Comparison of ENCODE assay signal across 8 cellular contexts in genomic region chr21:29018540-29018939, GRCh38. TPM values are rescaled to one million over a fixed set of nuclear protein-coding genes. Genes with fewer than 3 reads are reported as not detected.
DNase-seq lines count a peak whose midpoint lies in the region; ATAC-seq and TF ChIP-seq lines count a peak whose summit lies in the region.

No MANE protein-coding gene starts in this region.

- H4K20me1 ChIP-seq in SU-DHL-6 (ENCODE audit: low read depth, low read length), result no peaks in the 10 kb centered on the region

- peaks cover 24% of the 10 kb centered on the region for H3F3A ChIP-seq in SU-DHL-6 (ENCODE audit: insufficient read depth)

- peak overlapping the region; percentile 94 for H3K4me3 ChIP-seq in SU-DHL-6 (ENCODE audit: insufficient read depth, low read length, poor library complexity, severe bottlenecking)
- H3K4me3 ChIP-seq in fibroblast of villous mesenchyme (ENCODE audit: low read depth, low read length), result peak overlapping the region; percentile 96
- H3K4me3 ChIP-seq in rectal smooth muscle tissue (ENCODE audit: low read length), result peak overlapping the region; percentile 97

- DNase-seq in fibroblast of villous mesenchyme (ENCODE audit: low read depth), result peak; percentile 41
- DNase-seq in midbrain (lab: John Stamatoyannopoulos, UW), result no peak
- DNase-seq in islet precursor cell, result no peak
- DNase-seq in COLO829 (ENCODE audit: low spot score), result no peak

- H3K9me3 ChIP-seq in SU-DHL-6 (ENCODE audit: insufficient read depth, low read length), result no peaks in the 10 kb centered on the region

- peak overlapping the region; percentile 94 for H2AFZ ChIP-seq in SU-DHL-6 (ENCODE audit: low read depth, low read length, severe bottlenecking)

- peak overlapping the region; percentile 94 for H3K4me2 ChIP-seq in SU-DHL-6 (ENCODE audit: low read depth, low read length, poor library complexity, severe bottlenecking)

- H3K9ac ChIP-seq in SU-DHL-6 (ENCODE audit: low read length) (peak overlapping the region; percentile 100), rectal smooth muscle tissue (ENCODE audit: low read length) (peak overlapping the region; percentile 71)

- ATAC-seq in GM18511 (IDR thresholded peaks at IDR 0.05; ENCODE audit: unreplicated experiment) (peak; percentile 26), HG02852 (IDR thresholded peaks at IDR 0.05; ENCODE audit: unreplicated experiment) (peak; percentile 16)

- peaks cover 32% of the 10 kb centered on the region for H3K79me2 ChIP-seq in SU-DHL-6 (ENCODE audit: insufficient read depth, low read length)

- H3K9me2 ChIP-seq in SU-DHL-6 (replicated peaks; ENCODE audit: insufficient read depth, low read length), result no peaks in the 10 kb centered on the region

- H3K27ac ChIP-seq in SU-DHL-6 (ENCODE audit: low read depth, low read length), result peak overlapping the region; percentile 79
- H3K27ac ChIP-seq in rectal smooth muscle tissue (ENCODE audit: low read depth, low read length), result peak overlapping the region; percentile 69

- peaks cover 5% of the 10 kb centered on the region for H3K4me1 ChIP-seq in rectal smooth muscle tissue (ENCODE audit: control insufficient read depth, insufficient read depth, low read length)

- H3K36me3 ChIP-seq in SU-DHL-6 (ENCODE audit: low read length) (no peaks in the 10 kb centered on the region), rectal smooth muscle tissue (ENCODE audit: control insufficient read depth, insufficient read depth, low read length) (no peaks in the 10 kb centered on the region)

- TF ChIP-seq CTCF in SU-DHL-6 (IDR thresholded peaks at IDR 0.05; ENCODE audit: insufficient read depth, low read length, poor library complexity, severe bottlenecking) (no peak), fibroblast of villous mesenchyme (IDR thresholded peaks at IDR 0.05; ENCODE audit: insufficient read depth, low read depth, low read length) (no peak)

- no peaks in the 10 kb centered on the region for H3K27me3 ChIP-seq in SU-DHL-6 (ENCODE audit: low read length)
- H3K27me3 ChIP-seq in rectal smooth muscle tissue (ENCODE audit: control insufficient read depth, insufficient read depth, low read length), result no peaks in the 10 kb centered on the region

RNA-seq across cellular contexts. Expression of gene RWDD2B, which starts 0.6 kb away (rescaled TPM):
- 21.6 and 33.2 TPM in 2 replicates for total RNA-seq in fibroblast of villous mesenchyme

RNA-seq across cellular contexts. Expression of gene USP16, which starts 5.9 kb away (rescaled TPM):
- 35.8 and 37.6 TPM in 2 replicates for total RNA-seq in fibroblast of villous mesenchyme

RNA-seq across cellular contexts. Expression of gene LTN1, which starts 25.9 kb away (rescaled TPM):
- total RNA-seq in fibroblast of villous mesenchyme, result 30.0 and 45.8 TPM in 2 replicates

RNA-seq across cellular contexts. Expression of gene CCT8, which starts 54.9 kb away (rescaled TPM):
- total RNA-seq in fibroblast of villous mesenchyme, result 183 and 275 TPM in 2 replicates
